8 cellular contexts compared by ENCODE assay signal in the genomic region with DNA sequence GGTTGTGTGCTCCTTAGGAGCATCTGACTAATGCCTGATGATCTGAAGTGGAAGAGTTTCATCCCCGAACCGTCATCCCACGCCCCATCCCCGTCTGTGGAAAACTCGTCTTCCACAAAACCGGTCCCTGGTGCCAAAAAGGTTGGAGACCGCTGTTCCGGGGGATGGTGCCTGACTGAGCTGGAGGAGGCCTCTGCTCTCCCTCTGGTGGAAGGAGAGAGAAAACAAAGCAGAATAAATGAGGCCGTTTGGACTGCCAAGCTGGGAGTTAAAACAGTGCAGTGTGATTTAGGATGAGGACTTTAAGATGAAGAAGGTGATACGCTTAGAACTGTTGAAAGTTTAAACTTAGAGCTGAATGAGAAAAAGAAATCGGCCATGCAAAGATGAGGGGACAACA. TPM values are rescaled to one million over a fixed set of nuclear protein-coding genes. Genes with fewer than 3 reads are reported as not detected.
"Had no signal": no experiment of that assay in that cellular context is flagged by ENCODE, and none has a peak within 500 bp of the region (broad histone marks: within the 10 kb centered on the region; RNA-seq: fewer than 3 reads in every experiment).

No MANE protein-coding gene starts in this region.

RNA-seq across cellular contexts. Expression of a gene that starts 14.6 kb away (rescaled TPM):
- total RNA-seq: LHCN-M2, MCF 10A, NCI-H460, OCI-LY7, Right ventricle myocardium inferior, RPMI7951, SJCRH30, SK-MEL-5 had no signal

RNA-seq across cellular contexts. Expression of a gene that starts 19.7 kb away (rescaled TPM):
- total RNA-seq: LHCN-M2, MCF 10A, NCI-H460, OCI-LY7, Right ventricle myocardium inferior, RPMI7951 had no signal

RNA-seq across cellular contexts. Expression of a gene that starts 48.7 kb away (rescaled TPM):
- total RNA-seq: LHCN-M2, MCF 10A, NCI-H460, OCI-LY7, Right ventricle myocardium inferior, RPMI7951, SJCRH30, SK-MEL-5 had no signal
